ENCODE assay signal across 8 cellular contexts in the genomic region with DNA sequence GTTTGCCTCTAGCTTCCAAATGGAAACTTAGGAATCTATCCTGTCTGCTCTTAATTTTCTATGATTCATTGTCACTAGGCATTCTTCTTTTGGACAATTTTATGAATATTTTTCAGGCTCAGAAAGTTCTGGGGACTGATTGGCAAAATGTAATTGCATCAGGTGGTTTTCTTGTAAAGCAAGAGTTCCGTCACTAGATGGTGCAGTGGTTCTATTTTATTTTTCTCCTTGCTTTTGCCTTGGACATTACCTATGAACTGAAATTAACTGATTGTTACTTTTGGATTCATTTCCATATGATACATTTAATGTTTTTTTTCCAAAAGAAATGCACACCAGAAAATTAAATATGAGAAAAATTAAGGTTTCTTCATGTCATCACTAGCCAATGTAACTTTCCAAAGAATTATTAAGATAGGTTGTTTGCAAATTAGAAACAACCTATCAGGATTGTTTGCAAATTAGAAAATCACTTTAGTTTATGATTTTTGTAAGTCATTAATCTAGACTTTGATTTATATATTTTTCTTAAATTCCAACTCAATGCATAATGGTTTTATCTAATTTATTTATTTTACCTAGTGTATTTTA. TPM values are rescaled to one million over a fixed set of nuclear protein-coding genes. Genes with fewer than 3 reads are reported as not detected.
A peak's percentile ranks its signal among the peaks of the same experiment; 100 is the strongest.
DNase-seq lines count a peak whose midpoint lies in the region; ATAC-seq and TF ChIP-seq lines count a peak whose summit lies in the region.

No MANE protein-coding gene starts in this region.

- peak; percentile 56 for TF ChIP-seq CTCF in thoracic aorta (IDR thresholded peaks at IDR 0.05)

- DNase-seq in EH (ENCODE audit: low read depth) = peak; percentile 70
- peak; percentile 24 for DNase-seq in Jurkat, Clone E6-1 (ENCODE audit: low read depth, low spot score)
- peak; percentile 61 for DNase-seq in glomerular visceral epithelial cell (ENCODE audit: extremely low spot score)
- no peak for DNase-seq in thoracic aorta (ENCODE audit: low spot score)
- DNase-seq in stimulated activated CD4-positive, alpha-beta T cell treated with anti-CD3 and anti-CD28 coated beads, Interleukin-15, amount 100 ng/mL, for 24 hours = no peak

- no peaks in the 10 kb centered on the region for H3K27me3 ChIP-seq in thoracic aorta (replicated peaks; ENCODE audit: insufficient read depth)

- H3K36me3 ChIP-seq in thoracic aorta = no peaks in the 10 kb centered on the region

- ATAC-seq in SK-N-SH treated with all-trans-retinoic acid at 6 μM for 48 hours (peak; percentile 54), thoracic aorta (ENCODE audit: insufficient number of reproducible peaks, low FRiP score, low read depth) (no peak), GM21786 (IDR thresholded peaks at IDR 0.05; ENCODE audit: unreplicated experiment) (no peak), GM19395 (IDR thresholded peaks at IDR 0.05; ENCODE audit: unreplicated experiment) (no peak)

- peaks cover 11 to 31% of the 10 kb centered on the region in 2 donors for H3K4me1 ChIP-seq in thoracic aorta (ENCODE audit: control insufficient read depth in 1 of 2, low read depth in 2 of 2)

- H3K27ac ChIP-seq in thoracic aorta = no peak overlapping the region

- no peak overlapping the region for H3K4me3 ChIP-seq in Jurkat, Clone E6-1 (ENCODE audit: low read length)
- no peak overlapping the region for H3K4me3 ChIP-seq in thoracic aorta

- no peaks in the 10 kb centered on the region for H3K9me3 ChIP-seq in thoracic aorta

TF ChIP-seq in SK-N-SH treated with all-trans-retinoic acid at 6 μM for 48 hours, 23 proteins besides CTCF, POLR2A, EP300 and RAD21:
- TF ChIP-seq CSDC2 (CRISPR knock-in tag; IDR thresholded peaks at IDR 0.05) (no peak), CSRNP3 (CRISPR knock-in tag; IDR thresholded peaks at IDR 0.05) (no peak)
- TF ChIP-seq, protein P1, sequence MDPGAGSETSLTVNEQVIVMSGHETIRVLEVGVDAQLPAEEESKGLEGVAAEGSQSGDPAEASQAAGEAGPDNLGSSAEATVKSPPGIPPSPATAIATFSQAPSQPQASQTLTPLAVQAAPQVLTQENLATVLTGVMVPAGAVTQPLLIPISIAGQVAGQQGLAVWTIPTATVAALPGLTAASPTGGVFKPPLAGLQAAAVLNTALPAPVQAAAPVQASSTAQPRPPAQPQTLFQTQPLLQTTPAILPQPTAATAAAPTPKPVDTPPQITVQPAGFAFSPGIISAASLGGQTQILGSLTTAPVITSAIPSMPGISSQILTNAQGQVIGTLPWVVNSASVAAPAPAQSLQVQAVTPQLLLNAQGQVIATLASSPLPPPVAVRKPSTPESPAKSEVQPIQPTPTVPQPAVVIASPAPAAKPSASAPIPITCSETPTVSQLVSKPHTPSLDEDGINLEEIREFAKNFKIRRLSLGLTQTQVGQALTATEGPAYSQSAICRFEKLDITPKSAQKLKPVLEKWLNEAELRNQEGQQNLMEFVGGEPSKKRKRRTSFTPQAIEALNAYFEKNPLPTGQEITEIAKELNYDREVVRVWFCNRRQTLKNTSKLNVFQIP (CRISPR knock-in tag; IDR thresholded peaks at IDR 0.05; ENCODE audit: borderline replicate concordance, low read depth) = no peak

RNA-seq across cellular contexts. Expression of gene TMEM170B, which starts 48.0 kb away (rescaled TPM):
- 4.2 TPM for polyA plus RNA-seq in Jurkat, Clone E6-1 (2012; ENCODE audit: insufficient read depth, insufficient read length)
- 1 to 10 TPM; 4.6 to 6.8 TPM for total RNA-seq in thoracic aorta

Comparison
In these comparisons a context has a peak if more than half of its experiments do, and no peak if none do; other contexts are left out.
1. DNase-seq: peak in EH (single experiment), Jurkat, Clone E6-1 (single experiment) and glomerular visceral epithelial cell (single experiment); none in thoracic aorta (single experiment) and stimulated activated CD4-positive, alpha-beta T cell treated with anti-CD3 and anti-CD28 coated beads, Interleukin-15, amount 100 ng/mL, for 24 hours (single experiment).